ENCODE assay signal across 25 cellular contexts in the genomic region with DNA sequence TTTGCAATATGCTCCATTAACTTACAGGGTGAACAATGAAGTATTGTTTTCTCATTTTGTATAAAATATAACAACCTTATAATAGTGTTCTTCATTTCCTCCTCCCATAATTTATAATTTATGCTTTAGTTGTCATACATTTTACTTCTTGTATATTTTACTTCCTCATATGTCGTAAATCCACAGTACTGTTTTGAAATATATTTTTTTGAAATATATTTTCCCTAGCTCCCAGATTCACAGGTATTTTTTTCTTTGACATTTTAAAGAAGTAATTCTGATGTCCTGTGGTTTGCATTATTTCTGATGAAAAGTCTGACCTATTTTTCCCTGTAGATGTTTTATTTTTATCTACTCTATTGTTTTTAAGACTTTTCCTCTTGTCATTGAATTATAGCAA. TPM values are rescaled to one million over a fixed set of nuclear protein-coding genes. Genes with fewer than 3 reads are reported as not detected.
A peak's percentile ranks its signal among the peaks of the same experiment; 100 is the strongest.
DNase-seq lines count a peak whose midpoint lies in the region; ATAC-seq, FAIRE-seq and TF ChIP-seq lines count a peak whose summit lies in the region.
"Had no signal": no experiment of that assay in that cellular context is flagged by ENCODE, and none has a peak within 500 bp of the region (broad histone marks: within the 10 kb centered on the region; RNA-seq: fewer than 3 reads in every experiment).

No MANE protein-coding gene starts in this region.

- peaks cover 65% of the 10 kb centered on the region for H3K36me3 Mint-ChIP-seq in activated CD8-positive, alpha-beta T cell treated with anti-CD3 and anti-CD28 coated beads for 36 hours (ENCODE audit: low read depth)
- H3K36me3 Mint-ChIP-seq in activated CD8-positive, alpha-beta T cell treated with anti-CD3 and anti-CD28 coated beads, Interleukin-2, amount 10 ng/mL, durations not matched to agents 7 days and 5 days (ENCODE audit: low read depth): peaks cover 63% of the 10 kb centered on the region
- H3K36me3 Mint-ChIP-seq in activated T-helper 1 cell treated with anti-CD3 and anti-CD28 coated beads, Interleukin-12 subunit alpha, Interleukin-12 subunit beta, Interleukin-2, Interleukin-4 antibody, amounts not matched to agents 30 ng/mL and 10 ng/mL and 1 ng/mL, durations not matched to agents 14 hours and 24 hours and 36 hours (ENCODE audit: low read depth): peaks cover 32% of the 10 kb centered on the region
- peaks cover 21 to 31% of the 10 kb centered on the region in 2 donors for H3K36me3 Mint-ChIP-seq in CD4-positive, alpha-beta memory T cell

- peaks cover 0 to 3% of the 10 kb centered on the region in 2 donors for H3K9me3 ChIP-seq in muscle layer of duodenum (ENCODE audit: control insufficient read depth in 1 of 2, low read length in 2 of 2)
- no peaks in the 10 kb centered on the region for H3K9me3 ChIP-seq in CD4-positive, alpha-beta memory T cell (ENCODE audit: control insufficient read depth in 1 of 2, low read length in 2 of 2)
- no peaks in the 10 kb centered on the region for H3K9me3 ChIP-seq in right lobe of liver
- H3K9me3 ChIP-seq: esophagus muscularis mucosa had no signal

- H3K27me3 Mint-ChIP-seq in activated CD8-positive, alpha-beta T cell treated with anti-CD3 and anti-CD28 coated beads for 36 hours: no peaks in the 10 kb centered on the region
- H3K27me3 Mint-ChIP-seq in activated CD8-positive, alpha-beta T cell treated with anti-CD3 and anti-CD28 coated beads, Interleukin-2, amount 10 ng/mL, durations not matched to agents 7 days and 5 days (ENCODE audit: low read depth): no peaks in the 10 kb centered on the region
- H3K27me3 Mint-ChIP-seq in activated T-helper 1 cell treated with anti-CD3 and anti-CD28 coated beads, Interleukin-12 subunit alpha, Interleukin-12 subunit beta, Interleukin-2, Interleukin-4 antibody, amounts not matched to agents 30 ng/mL and 10 ng/mL and 1 ng/mL, durations not matched to agents 14 hours and 24 hours and 36 hours (ENCODE audit: insufficient read depth): no peaks in the 10 kb centered on the region
- H3K27me3 Mint-ChIP-seq in CD4-positive, alpha-beta memory T cell: no peaks in the 10 kb centered on the region
- H3K27me3 Mint-ChIP-seq: naive B cell had no signal

- WGBS in right lobe of liver (ENCODE audit: insufficient coverage, low coverage, low lambda C conversion rate, missing lambda C conversion rate): 70% methylated on average over 1 of the region's 1 CpG

- CTCF ChIA-PET in activated CD8-positive, alpha-beta T cell treated with anti-CD3 and anti-CD28 coated beads for 36 hours (lab: Charles Lee): interaction anchor here (1.4 kb wide), 1 partner anchor 23 kb away, joined by 5 read pairs; no protein-coding TSS in a partner anchor
- CTCF ChIA-PET in activated CD8-positive, alpha-beta T cell treated with anti-CD3 and anti-CD28 coated beads, Interleukin-2, amount 10 ng/mL, durations not matched to agents 7 days and 5 days (lab: Charles Lee): interaction anchor here (1.1 to 1.6 kb wide), 2 partner anchors 23 to 97 kb away, joined by 3 to 6 read pairs; no protein-coding TSS in a partner anchor
- CTCF ChIA-PET in CD4-positive, alpha-beta memory T cell (lab: Charles Lee; ENCODE audit: partially characterized antibody): interaction anchor here (1.0 to 1.4 kb wide), 3 partner anchors 13 to 154 kb away, joined by 3 to 5 read pairs (median 4); no protein-coding TSS in a partner anchor

- TF ChIP-seq POLR2A in right lobe of liver (IDR thresholded peaks at IDR 0.05): no peak

- H3K4me1 ChIP-seq in muscle layer of duodenum (ENCODE audit: control insufficient read depth in 1 of 2, insufficient read depth in 2 of 2, low read length in 2 of 2) (no peaks in the 10 kb centered on the region), right lobe of liver (no peaks in the 10 kb centered on the region)
- H3K4me1 ChIP-seq in CD4-positive, alpha-beta memory T cell (ENCODE audit: insufficient read depth, low read length): peaks cover 13% of the 10 kb centered on the region

- no peak for DNase-seq in activated CD8-positive, alpha-beta T cell treated with anti-CD3 and anti-CD28 coated beads for 36 hours
- no peak for DNase-seq in activated CD8-positive, alpha-beta T cell treated with anti-CD3 and anti-CD28 coated beads, Interleukin-2, amount 10 ng/mL, durations not matched to agents 7 days and 5 days
- no peak for DNase-seq in activated T-helper 1 cell treated with anti-CD3 and anti-CD28 coated beads, Interleukin-12 subunit alpha, Interleukin-12 subunit beta, Interleukin-2, Interleukin-4 antibody, amounts not matched to agents 30 ng/mL and 10 ng/mL and 1 ng/mL, durations not matched to agents 14 hours and 24 hours and 36 hours (ENCODE audit: low spot score)
- no peak for DNase-seq in CD4-positive, alpha-beta memory T cell
- DNase-seq in right lobe of liver: no peak
- DNase-seq: foreskin melanocyte; left colon; mesendoderm; naive B cell; NCI-H2081; NCI-H226; retina; Right ventricle myocardium superior; spleen; stimulated activated CD4-positive, alpha-beta T cell treated with anti-CD3 and anti-CD28 coated beads, Interleukin-2, amount 100 ng/mL, for 48 hours; stimulated activated naive CD4-positive, alpha-beta T cell treated with Interleukin-2 at 50 U/mL for 16 hours; T1000 had no signal

- H3K27ac Mint-ChIP-seq in activated CD8-positive, alpha-beta T cell treated with anti-CD3 and anti-CD28 coated beads for 36 hours: peak overlapping the region; percentile 97
- no peak overlapping the region for H3K27ac Mint-ChIP-seq in activated CD8-positive, alpha-beta T cell treated with anti-CD3 and anti-CD28 coated beads, Interleukin-2, amount 10 ng/mL, durations not matched to agents 7 days and 5 days
- H3K27ac Mint-ChIP-seq in activated T-helper 1 cell treated with anti-CD3 and anti-CD28 coated beads, Interleukin-12 subunit alpha, Interleukin-12 subunit beta, Interleukin-2, Interleukin-4 antibody, amounts not matched to agents 30 ng/mL and 10 ng/mL and 1 ng/mL, durations not matched to agents 14 hours and 24 hours and 36 hours: peak overlapping the region; percentile 58
- no peak overlapping the region for H3K27ac Mint-ChIP-seq in CD4-positive, alpha-beta memory T cell
- H3K27ac Mint-ChIP-seq: naive B cell had no signal

- intact Hi-C loops in activated CD8-positive, alpha-beta T cell treated with anti-CD3 and anti-CD28 coated beads for 36 hours (cut with micrococcal nuclease): no loop called here
- intact Hi-C loops in activated T-helper 1 cell treated with anti-CD3 and anti-CD28 coated beads, Interleukin-12 subunit alpha, Interleukin-12 subunit beta, Interleukin-2, Interleukin-4 antibody, amounts not matched to agents 30 ng/mL and 10 ng/mL and 1 ng/mL, durations not matched to agents 14 hours and 24 hours and 36 hours (cut with micrococcal nuclease): no loop called here
- intact Hi-C loops in CD4-positive, alpha-beta memory T cell (cut with micrococcal nuclease): no loop called here
- intact Hi-C loops in right lobe of liver (cut with DNase I): no loop called here

- FAIRE-seq in G401.6 (lab: Jason Lieb, UNC): peak; percentile 53
- FAIRE-seq: GM12892, HepG2 had no signal

- POLR2A ChIA-PET in activated CD8-positive, alpha-beta T cell treated with anti-CD3 and anti-CD28 coated beads for 36 hours (lab: Charles Lee): interaction anchor here (0.7 to 10.5 kb wide), 5 partner anchors 25 to 427 kb away, joined by 3 to 420 read pairs (median 4); no protein-coding TSS in a partner anchor
- POLR2A ChIA-PET in activated CD8-positive, alpha-beta T cell treated with anti-CD3 and anti-CD28 coated beads, Interleukin-2, amount 10 ng/mL, durations not matched to agents 7 days and 5 days (lab: Charles Lee): interaction anchor here (2.3 to 8.5 kb wide), 2 partner anchors 26 to 80 kb away, joined by 13 to 81 read pairs; no protein-coding TSS in a partner anchor
- POLR2A ChIA-PET in CD4-positive, alpha-beta memory T cell (lab: Charles Lee; ENCODE audit: partially characterized antibody): interaction anchor here (0.6 to 1.5 kb wide), 4 partner anchors 23 to 140 kb away, joined by 3 to 5 read pairs (median 4); partner anchors contain the start of gene CLTC

- H3K4me1 Mint-ChIP-seq in activated CD8-positive, alpha-beta T cell treated with anti-CD3 and anti-CD28 coated beads for 36 hours (ENCODE audit: low read depth): peaks cover 74% of the 10 kb centered on the region
- peaks cover 57% of the 10 kb centered on the region for H3K4me1 Mint-ChIP-seq in activated CD8-positive, alpha-beta T cell treated with anti-CD3 and anti-CD28 coated beads, Interleukin-2, amount 10 ng/mL, durations not matched to agents 7 days and 5 days (ENCODE audit: low read depth)
- peaks cover 80% of the 10 kb centered on the region for H3K4me1 Mint-ChIP-seq in activated T-helper 1 cell treated with anti-CD3 and anti-CD28 coated beads, Interleukin-12 subunit alpha, Interleukin-12 subunit beta, Interleukin-2, Interleukin-4 antibody, amounts not matched to agents 30 ng/mL and 10 ng/mL and 1 ng/mL, durations not matched to agents 14 hours and 24 hours and 36 hours (ENCODE audit: low read depth)
- H3K4me1 Mint-ChIP-seq in CD4-positive, alpha-beta memory T cell: peaks cover 15 to 29% (median 19%) of the 10 kb centered on the region in 4 donors
- H3K4me1 Mint-ChIP-seq: naive B cell had no signal

- no peak overlapping the region for H3K4me3 Mint-ChIP-seq in activated CD8-positive, alpha-beta T cell treated with anti-CD3 and anti-CD28 coated beads for 36 hours
- H3K4me3 Mint-ChIP-seq in activated CD8-positive, alpha-beta T cell treated with anti-CD3 and anti-CD28 coated beads, Interleukin-2, amount 10 ng/mL, durations not matched to agents 7 days and 5 days: no peak overlapping the region
- H3K4me3 Mint-ChIP-seq in activated T-helper 1 cell treated with anti-CD3 and anti-CD28 coated beads, Interleukin-12 subunit alpha, Interleukin-12 subunit beta, Interleukin-2, Interleukin-4 antibody, amounts not matched to agents 30 ng/mL and 10 ng/mL and 1 ng/mL, durations not matched to agents 14 hours and 24 hours and 36 hours: no peak overlapping the region
- H3K4me3 Mint-ChIP-seq in CD4-positive, alpha-beta memory T cell: no peak overlapping the region
- H3K4me3 Mint-ChIP-seq: naive B cell had no signal

- peaks cover 6% of the 10 kb centered on the region for H3K9me3 Mint-ChIP-seq in activated CD8-positive, alpha-beta T cell treated with anti-CD3 and anti-CD28 coated beads for 36 hours
- peaks cover 12% of the 10 kb centered on the region for H3K9me3 Mint-ChIP-seq in activated CD8-positive, alpha-beta T cell treated with anti-CD3 and anti-CD28 coated beads, Interleukin-2, amount 10 ng/mL, durations not matched to agents 7 days and 5 days (ENCODE audit: insufficient read depth)
- peaks cover 11% of the 10 kb centered on the region for H3K9me3 Mint-ChIP-seq in activated T-helper 1 cell treated with anti-CD3 and anti-CD28 coated beads, Interleukin-12 subunit alpha, Interleukin-12 subunit beta, Interleukin-2, Interleukin-4 antibody, amounts not matched to agents 30 ng/mL and 10 ng/mL and 1 ng/mL, durations not matched to agents 14 hours and 24 hours and 36 hours
- H3K9me3 Mint-ChIP-seq in CD4-positive, alpha-beta memory T cell: peaks cover 0 to 7% (median 5%) of the 10 kb centered on the region in 8 donors

- H3K27me3 ChIP-seq in muscle layer of duodenum (ENCODE audit: low read depth, low read length): no peaks in the 10 kb centered on the region
- H3K27me3 ChIP-seq in CD4-positive, alpha-beta memory T cell (ENCODE audit: insufficient read depth, low read length): no peaks in the 10 kb centered on the region
- no peaks in the 10 kb centered on the region for H3K27me3 ChIP-seq in right lobe of liver
- H3K27me3 ChIP-seq: esophagus muscularis mucosa, spleen had no signal

- H3K4me3 ChIP-seq in muscle layer of duodenum (ENCODE audit: low read depth in 1 of 2, low read length in 2 of 2) (no peak overlapping the region), right lobe of liver (no peak overlapping the region)
- H3K4me3 ChIP-seq in CD4-positive, alpha-beta memory T cell (ENCODE audit: low read length in 2 of 2): no peak overlapping the region
- H3K4me3 ChIP-seq: coronary artery, esophagus muscularis mucosa, spleen had no signal

- ATAC-seq in activated CD8-positive, alpha-beta T cell treated with anti-CD3 and anti-CD28 coated beads for 36 hours: no peak
- ATAC-seq in activated CD8-positive, alpha-beta T cell treated with anti-CD3 and anti-CD28 coated beads, Interleukin-2, amount 10 ng/mL, durations not matched to agents 7 days and 5 days: no peak
- ATAC-seq in HG02798 (IDR thresholded peaks at IDR 0.05; ENCODE audit: poor library complexity, unreplicated experiment) (no peak), right lobe of liver (no peak)
- ATAC-seq: HCT116, HepG2, left colon had no signal

- peaks cover 8 to 48% of the 10 kb centered on the region in 2 donors for H3K36me3 ChIP-seq in muscle layer of duodenum (ENCODE audit: control insufficient read depth in 1 of 2, insufficient read depth in 2 of 2, low read length in 2 of 2)
- H3K36me3 ChIP-seq in CD4-positive, alpha-beta memory T cell (ENCODE audit: insufficient read depth, low read length): peaks cover 5% of the 10 kb centered on the region
- no peaks in the 10 kb centered on the region for H3K36me3 ChIP-seq in right lobe of liver

- TF ChIP-seq CTCF in activated CD8-positive, alpha-beta T cell treated with anti-CD3 and anti-CD28 coated beads for 36 hours (IDR thresholded peaks at IDR 0.05): no peak
- no peak for TF ChIP-seq CTCF in right lobe of liver (IDR thresholded peaks at IDR 0.05)

- H3K27ac ChIP-seq in muscle layer of duodenum (ENCODE audit: low read length): peak overlapping the region; percentile 23
- H3K27ac ChIP-seq in CD4-positive, alpha-beta memory T cell (ENCODE audit: low read depth, low read length): no peak overlapping the region
- H3K27ac ChIP-seq in right lobe of liver: no peak overlapping the region
- H3K27ac ChIP-seq: coronary artery, esophagus muscularis mucosa had no signal

RNA-seq across cellular contexts. Expression of gene VMP1, which starts 52.7 kb away (rescaled TPM):
- total RNA-seq in activated CD8-positive, alpha-beta T cell treated with anti-CD3 and anti-CD28 coated beads for 36 hours: 100 to 1,000 TPM; 239 to 248 TPM
- total RNA-seq in activated CD8-positive, alpha-beta T cell treated with anti-CD3 and anti-CD28 coated beads, Interleukin-2, amount 10 ng/mL, durations not matched to agents 7 days and 5 days: 100 to 1,000 TPM; 122 to 123 TPM
- 357 and 374 TPM in 2 replicates for total RNA-seq in activated T-helper 1 cell treated with anti-CD3 and anti-CD28 coated beads, Interleukin-12 subunit alpha, Interleukin-12 subunit beta, Interleukin-2, Interleukin-4 antibody, amounts not matched to agents 30 ng/mL and 10 ng/mL and 1 ng/mL, durations not matched to agents 14 hours and 24 hours and 36 hours
- 100 to 1,000 TPM; 106 to 113 TPM for total RNA-seq in CD4-positive, alpha-beta memory T cell
- polyA plus RNA-seq in CD4-positive, alpha-beta memory T cell: 10 to 100 TPM; 52.9 to 81.3 TPM
- 100 to 1,000 TPM in 4 of 6 experiments, 10 to 100 TPM in 2; 56.9 to 247 (median 160) TPM for total RNA-seq in right lobe of liver

RNA-seq across cellular contexts. Expression of gene PTRH2, which starts 52.9 kb away (rescaled TPM):
- total RNA-seq in activated CD8-positive, alpha-beta T cell treated with anti-CD3 and anti-CD28 coated beads for 36 hours: 10 to 100 TPM; 34.2 to 37.4 TPM
- 10 to 100 TPM; 21.5 to 24.7 TPM for total RNA-seq in activated CD8-positive, alpha-beta T cell treated with anti-CD3 and anti-CD28 coated beads, Interleukin-2, amount 10 ng/mL, durations not matched to agents 7 days and 5 days
- total RNA-seq in activated T-helper 1 cell treated with anti-CD3 and anti-CD28 coated beads, Interleukin-12 subunit alpha, Interleukin-12 subunit beta, Interleukin-2, Interleukin-4 antibody, amounts not matched to agents 30 ng/mL and 10 ng/mL and 1 ng/mL, durations not matched to agents 14 hours and 24 hours and 36 hours: 49.7 and 51.1 TPM in 2 replicates
- 10 to 100 TPM; 17.3 to 17.8 TPM for total RNA-seq in CD4-positive, alpha-beta memory T cell
- 10 to 100 TPM; 16.4 to 19.5 TPM for polyA plus RNA-seq in CD4-positive, alpha-beta memory T cell
- 10 to 100 TPM; 13.1 to 50.8 (median 19.7) TPM for total RNA-seq in right lobe of liver

Comparison
In these comparisons a context has a peak if more than half of its experiments do, and no peak if none do; other contexts are left out.
1. H3K27ac Mint-ChIP-seq: peak in activated CD8-positive, alpha-beta T cell treated with anti-CD3 and anti-CD28 coated beads for 36 hours (single experiment) and activated T-helper 1 cell treated with anti-CD3 and anti-CD28 coated beads, Interleukin-12 subunit alpha, Interleukin-12 subunit beta, Interleukin-2, Interleukin-4 antibody, amounts not matched to agents 30 ng/mL and 10 ng/mL and 1 ng/mL, durations not matched to agents 14 hours and 24 hours and 36 hours (single experiment); none in activated CD8-positive, alpha-beta T cell treated with anti-CD3 and anti-CD28 coated beads, Interleukin-2, amount 10 ng/mL, durations not matched to agents 7 days and 5 days (single experiment) and CD4-positive, alpha-beta memory T cell (0 of 7).